8 cellular contexts compared by ENCODE assay signal in genomic region chr9:15837079-15837679, GRCh38.
DNase-seq lines count a peak whose midpoint lies in the region; TF ChIP-seq lines count a peak whose summit lies in the region.

No MANE protein-coding gene starts in this region.

- H3K9me3 ChIP-seq in H9 (ENCODE audit: control insufficient read depth, low read depth, low read length): no peaks in the 10 kb centered on the region

- H2BK120ac ChIP-seq in H9 (ENCODE audit: low read depth, low read length, poor library complexity, severe bottlenecking): no peak overlapping the region

- H3K27me3 Mint-ChIP-seq in H9 (ENCODE audit: low read depth) (no peaks in the 10 kb centered on the region), neural crest cell (ENCODE audit: low read depth) (no peaks in the 10 kb centered on the region)

- no peak overlapping the region for H4K5ac ChIP-seq in H9 (ENCODE audit: insufficient read length, low read depth, low read length)

- no peaks in the 10 kb centered on the region for H3K27me3 ChIP-seq in H9 (ENCODE audit: insufficient read depth, low read length)

- no peak overlapping the region for H3K56ac ChIP-seq in H9 (ENCODE audit: insufficient read length, low read depth, low read length)

- no peak overlapping the region for H3K4me2 ChIP-seq in H9 (ENCODE audit: insufficient read depth, insufficient read length, low read length)

- H3K27ac Mint-ChIP-seq in H9 (no peak overlapping the region), neural crest cell (ENCODE audit: unreplicated experiment) (no peak overlapping the region)

- no peak overlapping the region for H3K27ac ChIP-seq in H9 (ENCODE audit: insufficient read length, low read depth, low read length)

- H3K4me1 Mint-ChIP-seq in H9 (no peaks in the 10 kb centered on the region), neural crest cell (peaks cover 4% of the 10 kb centered on the region)

- H3K14ac ChIP-seq in H9 (ENCODE audit: insufficient read depth, low read length): no peak overlapping the region

- H4K20me1 ChIP-seq in H9 (ENCODE audit: control insufficient read depth, insufficient read depth, insufficient read length): no peaks in the 10 kb centered on the region

- DNase-seq in AG08395 (ENCODE audit: low spot score) (peak; percentile 55), GM04504 (ENCODE audit: low read depth) (peak; percentile 24), H9 (no peak), LoVo (ENCODE audit: low spot score) (peak; percentile 66), SK-MEL-5 (ENCODE audit: low read depth, low spot score) (peak; percentile 76), erythroblast (lab: John Stamatoyannopoulos, UW) (peak; percentile 72 to 82), neural crest cell (ENCODE audit: low read depth, low spot score) (peak; percentile 66)
- no peak for DNase-seq in activated effector memory CD4-positive, alpha-beta T cell treated with anti-CD3 and anti-CD28 coated beads, Interleukin-2, amount 50 U/mL, for 16 hours

- H3K36me3 Mint-ChIP-seq in H9 (ENCODE audit: insufficient read depth in 1 of 3, low read depth in 3 of 3): no peaks in the 10 kb centered on the region
- no peaks in the 10 kb centered on the region for H3K36me3 Mint-ChIP-seq in neural crest cell (ENCODE audit: low read depth)

- H3K18ac ChIP-seq in H9 (ENCODE audit: insufficient read length, low read depth, low read length): no peak overlapping the region

- H3T11ph ChIP-seq in H9 (ENCODE audit: low read length): no peak overlapping the region

- H3K23me2 ChIP-seq in H9 (ENCODE audit: insufficient read length, low read depth, low read length, poor library complexity, severe bottlenecking): no peaks in the 10 kb centered on the region

- H2AFZ ChIP-seq in H9 (ENCODE audit: low read length): no peak overlapping the region

- H3K4me3 Mint-ChIP-seq in H9: no peak overlapping the region
- H3K4me3 Mint-ChIP-seq in neural crest cell: no peak overlapping the region

- no peak overlapping the region for H4K91ac ChIP-seq in H9 (ENCODE audit: insufficient read length, low read depth, low read length)

- H3K23ac ChIP-seq in H9 (ENCODE audit: insufficient read length, low read depth, low read length): no peak overlapping the region

- no peak overlapping the region for H2BK15ac ChIP-seq in H9 (ENCODE audit: low read depth, low read length)

- H3K79me1 ChIP-seq in H9 (ENCODE audit: insufficient read depth, low read depth, low read length, poor library complexity, severe bottlenecking): no peaks in the 10 kb centered on the region

- in situ Hi-C loops in SK-MEL-5 (cut with HindIII; ENCODE audit: low pct_unique_long_range_greater_than_20kb, low sequenced_read_pairs): no loop called here

- H2BK20ac ChIP-seq in H9 (ENCODE audit: low read depth, low read length, poor library complexity, severe bottlenecking): no peak overlapping the region

- TF ChIP-seq POLR2A in erythroblast (IDR thresholded peaks at IDR 0.05; ENCODE audit: low read length): no peak

- no peak overlapping the region for H2BK12ac ChIP-seq in H9 (ENCODE audit: insufficient read length, low read depth, low read length)

- H3K9ac ChIP-seq in H9 (ENCODE audit: extremely low read depth, insufficient read length, low read length): no peak overlapping the region

- no peak overlapping the region for H2BK5ac ChIP-seq in H9 (ENCODE audit: insufficient read length, low read length)

- H4K8ac ChIP-seq in H9 (replicated peaks; ENCODE audit: insufficient read length, low read depth, low read length): no peak overlapping the region

- no peak overlapping the region for H3K4ac ChIP-seq in H9 (ENCODE audit: low read depth, low read length)

- no peaks in the 10 kb centered on the region for H3K4me1 ChIP-seq in H9 (ENCODE audit: insufficient read depth, low read length)

- peak; percentile 81 for TF ChIP-seq CTCF in H9 (conservative IDR thresholded peaks at IDR 0.05)
- TF ChIP-seq CTCF in neural crest cell (conservative IDR thresholded peaks at IDR 0.05): peak; percentile 85

- H2AK5ac ChIP-seq in H9 (ENCODE audit: insufficient read length, low read length): no peak overlapping the region

- no peaks in the 10 kb centered on the region for H3K9me3 Mint-ChIP-seq in H9
- no peaks in the 10 kb centered on the region for H3K9me3 Mint-ChIP-seq in neural crest cell

- H3K79me2 ChIP-seq in H9 (ENCODE audit: insufficient read depth, low read length): no peaks in the 10 kb centered on the region

- no CpG with 5 or more reads among the region's 4 CpGs for WGBS in H9 (ENCODE audit: extremely low coverage, insufficient read length, low lambda C conversion rate)

Comparison
In these comparisons a context has a peak if more than half of its experiments do, and no peak if none do; other contexts are left out.
1. DNase-seq: peak in AG08395 (single experiment), GM04504 (single experiment), LoVo (single experiment), SK-MEL-5 (single experiment), erythroblast (2 of 2) and neural crest cell (single experiment); none in H9 (single experiment) and activated effector memory CD4-positive, alpha-beta T cell treated with anti-CD3 and anti-CD28 coated beads, Interleukin-2, amount 50 U/mL, for 16 hours (single experiment).